9 cellular contexts compared by ENCODE assay signal in the genomic region with DNA sequence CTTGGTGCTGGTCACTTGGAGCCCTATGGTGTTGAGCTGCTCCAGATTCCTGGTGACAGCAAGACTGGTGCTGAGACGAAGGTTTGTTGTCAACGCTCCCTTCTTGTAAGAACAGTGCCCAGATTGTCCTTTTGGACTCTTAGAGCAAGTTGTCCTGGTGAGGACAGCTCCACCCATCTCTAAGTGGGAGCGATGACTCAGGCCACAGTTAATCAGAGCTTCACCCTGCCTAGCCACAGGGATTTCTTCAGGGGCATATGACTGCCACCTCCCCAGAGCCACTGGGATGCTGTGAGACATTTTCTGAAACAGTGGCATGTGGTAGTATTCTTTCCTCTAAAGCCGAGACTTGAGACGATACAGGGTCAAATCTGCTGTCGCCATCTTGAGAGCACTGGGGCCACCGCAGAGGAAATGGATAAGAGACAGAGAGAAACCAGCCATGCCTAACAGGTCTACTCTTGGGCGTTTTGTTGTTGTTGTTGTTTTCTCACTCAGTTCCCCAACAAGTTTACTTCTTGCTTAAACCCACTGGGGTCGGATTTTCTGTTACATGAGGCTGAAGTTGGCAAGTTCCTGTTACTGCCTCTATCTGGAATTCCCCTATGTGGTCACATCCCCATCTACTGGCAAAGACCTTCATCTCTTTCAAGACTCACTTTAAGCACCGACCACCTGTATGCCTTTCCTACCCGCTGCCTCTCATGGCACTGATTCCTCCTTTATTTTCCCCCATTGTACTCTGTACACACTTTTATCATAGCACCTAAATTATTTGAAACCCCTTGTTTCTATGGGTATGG. TPM values are rescaled to one million over a fixed set of nuclear protein-coding genes. Genes with fewer than 3 reads are reported as not detected.
DNase-seq lines count a peak whose midpoint lies in the region; ATAC-seq and TF ChIP-seq lines count a peak whose summit lies in the region.
"Had no signal": no experiment of that assay in that cellular context is flagged by ENCODE, and none has a peak within 500 bp of the region (broad histone marks: within the 10 kb centered on the region; RNA-seq: fewer than 3 reads in every experiment).

No MANE protein-coding gene starts in this region.

- H3K36me3 ChIP-seq in KMS-11 (ENCODE audit: insufficient read depth): no peaks in the 10 kb centered on the region
- H3K36me3 ChIP-seq in mammary epithelial cell (ENCODE audit: insufficient read depth, low read length): no peaks in the 10 kb centered on the region
- no peaks in the 10 kb centered on the region for H3K36me3 ChIP-seq in neural progenitor cell
- no peaks in the 10 kb centered on the region for H3K36me3 ChIP-seq in gastrocnemius medialis
- H3K36me3 ChIP-seq: vagina had no signal

- H3K4me2 ChIP-seq in KMS-11 (peak overlapping the region; percentile 36), mammary epithelial cell (ENCODE audit: insufficient read depth, low read depth, low read length) (no peak overlapping the region), neural progenitor cell (no peak overlapping the region)

- DNase-seq in GM13977 (ENCODE audit: low spot score) (peak; percentile 44), mammary epithelial cell (peak; percentile 71), neural progenitor cell (ENCODE audit: low spot score) (peak; percentile 20), T-cell (no peak), gastrocnemius medialis (no peak)

- no peak for TF ChIP-seq CTCF in GM13977 (IDR thresholded peaks at IDR 0.05; ENCODE audit: extremely low read depth, insufficient read depth, missing control alignments)
- 0 out of 2 replicates have a peak, but pooled peaks have one; percentile 22 for TF ChIP-seq CTCF in KMS-11 (conservative IDR thresholded peaks at IDR 0.05; ENCODE audit: low read depth, low read length)
- peak in 1 of 2 donors; percentile 33 for TF ChIP-seq CTCF in mammary epithelial cell (conservative IDR thresholded peaks at IDR 0.05 in 1 of 2, IDR thresholded peaks at IDR 0.05 in 1 of 2; ENCODE audit: extremely low read depth in 1 of 2, insufficient read depth in 1 of 2, low read depth in 1 of 2, low read length in 2 of 2)
- peak; percentile 44 for TF ChIP-seq CTCF in neural progenitor cell (IDR thresholded peaks at IDR 0.05)
- no peak for TF ChIP-seq CTCF in gastrocnemius medialis (IDR thresholded peaks at IDR 0.05 in 4 of 5, conservative IDR thresholded peaks at IDR 0.05 in 1 of 5)

- H3K9me3 Mint-ChIP-seq in neural progenitor cell: no peaks in the 10 kb centered on the region
- no peaks in the 10 kb centered on the region for H3K9me3 Mint-ChIP-seq in T-cell

- POLR2A ChIA-PET in T-cell (lab: Charles Lee): no interaction called here

- in situ Hi-C loops in GM13977 (cut with MboI; ENCODE audit: low pct_unique_long_range_greater_than_20kb, low sequenced_read_pairs, unreplicated experiment) (no loop called here), mammary epithelial cell (cut with MboI; ENCODE audit: low sequenced_read_pairs in 2 of 2) (no loop called here), gastrocnemius medialis (cut with MboI; ENCODE audit: low sequenced_read_pairs in 4 of 4) (no loop called here)

- dilution Hi-C loops in mammary epithelial cell (cut with HindIII; ENCODE audit: low sequenced_read_pairs): no loop called here

- no peak for TF ChIP-seq POLR2A in gastrocnemius medialis (IDR thresholded peaks at IDR 0.05)

- 0 out of 2 replicates have a peak overlapping the region, but pooled peaks have one; percentile 4 for H3K27ac ChIP-seq in KMS-11
- H3K27ac ChIP-seq in mammary epithelial cell (ENCODE audit: insufficient read depth, low read depth, low read length): no peak overlapping the region
- H3K27ac ChIP-seq in neural progenitor cell: no peak overlapping the region
- no peak overlapping the region for H3K27ac ChIP-seq in gastrocnemius medialis
- H3K27ac ChIP-seq: vagina had no signal

- H3K27me3 ChIP-seq in KMS-11 (ENCODE audit: insufficient read depth, low read depth) (no peaks in the 10 kb centered on the region), mammary epithelial cell (ENCODE audit: insufficient read depth, low read length) (no peaks in the 10 kb centered on the region), neural progenitor cell (no peaks in the 10 kb centered on the region), gastrocnemius medialis (no peaks in the 10 kb centered on the region)
- H3K27me3 ChIP-seq: vagina had no signal

- H3K9me3 ChIP-seq in mammary epithelial cell (replicated peaks; ENCODE audit: insufficient read depth, low read length): no peaks in the 10 kb centered on the region
- no peaks in the 10 kb centered on the region for H3K9me3 ChIP-seq in neural progenitor cell (ENCODE audit: low read depth)
- no peaks in the 10 kb centered on the region for H3K9me3 ChIP-seq in gastrocnemius medialis
- H3K9me3 ChIP-seq: vagina had no signal

- H3K9ac ChIP-seq in KMS-11: no peak overlapping the region
- no peak overlapping the region for H3K9ac ChIP-seq in mammary epithelial cell (ENCODE audit: insufficient read depth, low read length)
- H3K9ac ChIP-seq in neural progenitor cell: no peak overlapping the region

- H3K27me3 Mint-ChIP-seq in neural progenitor cell (ENCODE audit: insufficient read depth, low read depth) (peaks cover 5% of the 10 kb centered on the region), T-cell (peaks cover 30 to 33% of the 10 kb centered on the region in 2 donors)

- H3K36me3 Mint-ChIP-seq in neural progenitor cell (no peaks in the 10 kb centered on the region), T-cell (no peaks in the 10 kb centered on the region)

- BruUV-seq in mammary epithelial cell (replicated peaks; lab: Mats Ljungman, UMichigan): no TSS peak

- intact Hi-C loops in mammary epithelial cell (cut with micrococcal nuclease) (loop anchor here (1.0 kb wide), 3 partner anchors 61 to 319 kb away; no protein-coding TSS in a partner anchor), gastrocnemius medialis (cut with DNase I; ENCODE audit: low total_unique reads) (no loop called here)

- WGBS in mammary epithelial cell (ENCODE audit: low coverage, missing lambda C conversion rate): 72% methylated on average over 11 of the region's 11 CpGs

- H2AFZ ChIP-seq in KMS-11 (ENCODE audit: low read depth) (peak overlapping the region; percentile 68), mammary epithelial cell (ENCODE audit: low read depth, low read length) (no peak overlapping the region), neural progenitor cell (replicated peaks) (peak overlapping the region; percentile 71)

- no peak overlapping the region for H3K27ac Mint-ChIP-seq in neural progenitor cell
- no peak overlapping the region for H3K27ac Mint-ChIP-seq in T-cell

- ATAC-seq in GM18873 (IDR thresholded peaks at IDR 0.05; ENCODE audit: low FRiP score, unreplicated experiment) (no peak), T-cell (replicated peaks in 1 of 4) (no peak), gastrocnemius medialis (no peak)
- no peak for ATAC-seq in activated CD4-positive, CD25-positive, alpha-beta regulatory T cell treated with anti-CD3 and anti-CD28 coated beads, Interleukin-2, amount 50 U/mL, for 24 hours

- H3K4me1 Mint-ChIP-seq in neural progenitor cell (no peaks in the 10 kb centered on the region), T-cell (peaks cover 0 to 2% (median 0%) of the 10 kb centered on the region in 3 donors)

- H4K20me1 ChIP-seq in KMS-11 (ENCODE audit: insufficient read depth): no peaks in the 10 kb centered on the region
- no peaks in the 10 kb centered on the region for H4K20me1 ChIP-seq in mammary epithelial cell (ENCODE audit: insufficient read depth, low read length)
- H4K20me1 ChIP-seq in neural progenitor cell (ENCODE audit: low read depth): no peaks in the 10 kb centered on the region

- H3K79me2 ChIP-seq in KMS-11 (ENCODE audit: insufficient read depth, low read depth) (no peaks in the 10 kb centered on the region), mammary epithelial cell (ENCODE audit: insufficient read depth, low read length) (no peaks in the 10 kb centered on the region), neural progenitor cell (ENCODE audit: low read depth) (no peaks in the 10 kb centered on the region)

- H3K4me1 ChIP-seq in KMS-11 (ENCODE audit: low read depth, poor library complexity, severe bottlenecking) (peaks cover 15% of the 10 kb centered on the region), mammary epithelial cell (ENCODE audit: insufficient read depth, low read length) (peaks cover 3% of the 10 kb centered on the region), neural progenitor cell (peaks cover 19% of the 10 kb centered on the region), gastrocnemius medialis (no peaks in the 10 kb centered on the region)
- H3K4me1 ChIP-seq: vagina had no signal

- H3K4me3 Mint-ChIP-seq in neural progenitor cell (no peak overlapping the region), T-cell (no peak overlapping the region)

- peaks cover 14% of the 10 kb centered on the region for H3F3A ChIP-seq in neural progenitor cell (ENCODE audit: low read depth)

- no peak overlapping the region for H3K4me3 ChIP-seq in KMS-11 (IDR thresholded peaks at IDR 0.05; ENCODE audit: insufficient read depth, low read depth, low read length)
- no peak overlapping the region for H3K4me3 ChIP-seq in mammary epithelial cell (replicated peaks in 1 of 3; ENCODE audit: insufficient read depth in 1 of 3, low read depth in 2 of 3, low read length in 3 of 3)
- H3K4me3 ChIP-seq in neural progenitor cell: no peak overlapping the region
- no peak overlapping the region for H3K4me3 ChIP-seq in gastrocnemius medialis
- H3K4me3 ChIP-seq: vagina had no signal

- CTCF ChIA-PET in mammary epithelial cell (lab: Charles Lee; ENCODE audit: low non-redundant PET): no interaction called here
- CTCF ChIA-PET in T-cell (lab: Charles Lee): no interaction called here

RNA-seq across cellular contexts. Expression of gene PCOLCE2, which starts 16.0 kb away (rescaled TPM):
- total RNA-seq in mammary epithelial cell (1 to 10 TPM; 2.8 to 3.5 TPM), neural progenitor cell (ENCODE audit: low replicate concordance) (18.2 and 32.5 TPM in 2 replicates), T-cell (not detected), gastrocnemius medialis (10 to 100 TPM in 1 of 4 donors, 1 to 10 TPM in 3; 2.5 to 17.2 (median 4.0) TPM)
- 2.9 TPM for polyA plus RNA-seq in mammary epithelial cell
- polyA minus RNA-seq in mammary epithelial cell: 11.0 TPM

RNA-seq across cellular contexts. Expression of gene PAQR9, which starts 58.6 kb away (rescaled TPM):
- total RNA-seq in mammary epithelial cell: not detected
- 0.05 TPM for polyA plus RNA-seq in mammary epithelial cell
- polyA minus RNA-seq in mammary epithelial cell: 0.41 TPM
- total RNA-seq in neural progenitor cell (ENCODE audit: low replicate concordance): 1.7 and 2.2 TPM in 2 replicates
- total RNA-seq in T-cell: not detected
- 1 to 10 TPM in 1 of 4 donors, under 1 TPM in 2, not detected in 1; 0.20 to 1.0 (median 0.27) TPM for total RNA-seq in gastrocnemius medialis
- total RNA-seq: vagina had no signal

Comparison
In these comparisons a context has a peak if more than half of its experiments do, and no peak if none do; other contexts are left out.
1. DNase-seq: peak in GM13977 (single experiment), mammary epithelial cell (single experiment) and neural progenitor cell (single experiment); none in T-cell (0 of 34) and gastrocnemius medialis (0 of 2).
2. CTCF ChIP-seq: peak in KMS-11 (single experiment) and neural progenitor cell (single experiment); none in GM13977 (single experiment) and gastrocnemius medialis (0 of 5).